21 cellular contexts compared by ENCODE assay signal in the genomic region with DNA sequence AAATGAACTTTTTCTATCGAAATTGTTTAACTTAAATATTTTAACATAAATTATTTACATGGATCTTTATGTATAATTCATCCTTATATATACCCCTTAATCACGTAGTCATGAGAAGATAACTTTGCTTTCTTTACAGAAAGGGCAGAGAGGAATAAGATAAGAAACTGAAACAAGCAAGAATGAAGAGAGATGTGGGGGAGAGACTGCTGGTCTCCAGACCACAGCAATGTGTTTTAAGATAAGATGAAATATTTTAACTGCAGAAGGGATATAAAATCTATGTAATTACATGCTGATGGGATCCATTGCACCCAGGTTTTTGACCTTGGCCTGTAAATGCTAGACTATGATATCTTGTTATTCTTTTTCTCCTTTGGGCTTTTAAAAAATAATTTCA.
"Had no signal": no experiment of that assay in that cellular context is flagged by ENCODE, and none has a peak within 500 bp of the region (broad histone marks: within the 10 kb centered on the region; RNA-seq: fewer than 3 reads in every experiment).

No MANE protein-coding gene starts in this region.

- H3K4me1 ChIP-seq: adrenal gland, esophagus squamous epithelium, pancreas, sigmoid colon had no signal

- H3K27ac ChIP-seq: adrenal gland, esophagus squamous epithelium, heart left ventricle, pancreas, sigmoid colon had no signal

- H3K4me1 Mint-ChIP-seq: brain; naive B cell; stimulated activated effector memory CD8-positive, alpha-beta T cell treated with anti-CD3 and anti-CD28 coated beads, Interleukin-12 subunit alpha, Interleukin-12 subunit beta, amount 100 ng/mL, for 72 hours; WTC11 had no signal

- H3K9me3 Mint-ChIP-seq: activated CD8-positive, alpha-beta T cell treated with anti-CD3 and anti-CD28 coated beads for 36 hours; activated T-cell treated with anti-CD3 and anti-CD28 coated beads, Interleukin-2, amount 50 U/mL, for 4 hours; brain; naive B cell; stimulated activated effector memory CD8-positive, alpha-beta T cell treated with anti-CD3 and anti-CD28 coated beads, Interleukin-12 subunit alpha, Interleukin-12 subunit beta, amount 100 ng/mL, for 72 hours; WTC11 had no signal

- H3K9me3 ChIP-seq: adrenal gland, esophagus squamous epithelium, heart left ventricle, pancreas, sigmoid colon had no signal

- H3K4me3 ChIP-seq: adrenal gland, esophagus squamous epithelium, heart left ventricle, pancreas, sigmoid colon had no signal

- H3K27me3 ChIP-seq: adrenal gland, esophagus squamous epithelium, heart left ventricle, pancreas, sigmoid colon had no signal

- H3K4me3 Mint-ChIP-seq: activated CD8-positive, alpha-beta T cell treated with anti-CD3 and anti-CD28 coated beads for 36 hours; activated T-cell treated with anti-CD3 and anti-CD28 coated beads, Interleukin-2, amount 50 U/mL, for 4 hours; brain; naive B cell; stimulated activated effector memory CD8-positive, alpha-beta T cell treated with anti-CD3 and anti-CD28 coated beads, Interleukin-12 subunit alpha, Interleukin-12 subunit beta, amount 100 ng/mL, for 72 hours; WTC11 had no signal

- H3K27me3 Mint-ChIP-seq: activated CD8-positive, alpha-beta T cell treated with anti-CD3 and anti-CD28 coated beads for 36 hours; brain; naive B cell had no signal

- FAIRE-seq: endothelial cell of umbilical vein, urothelium cell line had no signal

- H3K36me3 Mint-ChIP-seq: naive B cell; stimulated activated effector memory CD8-positive, alpha-beta T cell treated with anti-CD3 and anti-CD28 coated beads, Interleukin-12 subunit alpha, Interleukin-12 subunit beta, amount 100 ng/mL, for 72 hours had no signal

- H3K27ac Mint-ChIP-seq: activated CD8-positive, alpha-beta T cell treated with anti-CD3 and anti-CD28 coated beads for 36 hours; naive B cell; stimulated activated effector memory CD8-positive, alpha-beta T cell treated with anti-CD3 and anti-CD28 coated beads, Interleukin-12 subunit alpha, Interleukin-12 subunit beta, amount 100 ng/mL, for 72 hours; WTC11 had no signal

- DNase-seq: activated CD4-positive, alpha-beta T cell treated with anti-CD3 and anti-CD28 coated beads for 4 hours; activated CD8-positive, alpha-beta T cell treated with anti-CD3 and anti-CD28 coated beads for 36 hours; activated effector memory CD4-positive, alpha-beta T cell treated with Interleukin-2 at 50 U/mL for 16 hours; activated naive CD4-positive, alpha-beta T cell treated with anti-CD3 and anti-CD28 coated beads, Interleukin-2, amount 50 U/mL, for 16 hours; activated T-cell treated with anti-CD3 and anti-CD28 coated beads, Interleukin-2, amount 50 U/mL, for 4 hours; adrenal gland; effector CD8-positive, alpha-beta T cell; esophagus squamous epithelium; foreskin melanocyte; heart left ventricle; naive B cell; pancreas; sigmoid colon; stimulated activated CD4-positive, alpha-beta T cell treated with anti-CD3 and anti-CD28 coated beads, Interleukin-12 subunit alpha, Interleukin-12 subunit beta, amount 100 ng/mL, for 4 hours; stimulated activated CD4-positive, alpha-beta T cell treated with anti-CD3 and anti-CD28 coated beads, Interleukin-2, amount 100 ng/mL, for 24 hours; T-helper 1 cell had no signal
